Comparison of ENCODE assay signal across 1 cellular context in the genomic region with DNA sequence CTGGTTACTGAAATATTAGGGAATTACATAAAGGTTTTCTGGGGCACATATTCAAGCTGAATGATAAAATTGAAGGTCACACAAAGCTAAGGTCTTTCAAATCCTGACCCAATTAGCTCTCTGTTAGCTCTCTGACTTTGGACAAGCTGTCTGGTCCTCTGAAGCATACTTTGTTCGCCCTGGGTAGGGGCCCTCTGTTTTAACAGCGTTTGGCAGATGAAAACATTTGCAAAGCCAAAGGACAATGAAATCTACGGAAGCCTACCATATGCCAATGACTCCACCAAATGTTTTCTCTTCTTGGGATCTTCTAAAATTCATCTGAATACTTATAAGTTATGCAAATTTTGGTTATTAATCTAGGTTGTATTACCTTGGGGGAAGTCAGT.
TF ChIP-seq lines count a peak whose summit lies in the region.

No MANE protein-coding gene starts in this region.

TF ChIP-seq in HCT116, 20 proteins besides CTCF, POLR2A, EP300 and RAD21 (continued from another document):
- TF ChIP-seq, protein P1, sequence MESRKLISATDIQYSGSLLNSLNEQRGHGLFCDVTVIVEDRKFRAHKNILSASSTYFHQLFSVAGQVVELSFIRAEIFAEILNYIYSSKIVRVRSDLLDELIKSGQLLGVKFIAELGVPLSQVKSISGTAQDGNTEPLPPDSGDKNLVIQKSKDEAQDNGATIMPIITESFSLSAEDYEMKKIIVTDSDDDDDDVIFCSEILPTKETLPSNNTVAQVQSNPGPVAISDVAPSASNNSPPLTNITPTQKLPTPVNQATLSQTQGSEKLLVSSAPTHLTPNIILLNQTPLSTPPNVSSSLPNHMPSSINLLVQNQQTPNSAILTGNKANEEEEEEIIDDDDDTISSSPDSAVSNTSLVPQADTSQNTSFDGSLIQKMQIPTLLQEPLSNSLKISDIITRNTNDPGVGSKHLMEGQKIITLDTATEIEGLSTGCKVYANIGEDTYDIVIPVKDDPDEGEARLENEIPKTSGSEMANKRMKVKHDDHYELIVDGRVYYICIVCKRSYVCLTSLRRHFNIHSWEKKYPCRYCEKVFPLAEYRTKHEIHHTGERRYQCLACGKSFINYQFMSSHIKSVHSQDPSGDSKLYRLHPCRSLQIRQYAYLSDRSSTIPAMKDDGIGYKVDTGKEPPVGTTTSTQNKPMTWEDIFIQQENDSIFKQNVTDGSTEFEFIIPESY (IDR thresholded peaks at IDR 0.05; ENCODE audit: extremely low read depth, insufficient replicate concordance, low read length), result no peak
- TF ChIP-seq SP1 (IDR thresholded peaks at IDR 0.05; ENCODE audit: low read depth) (no peak), YY1 (IDR thresholded peaks at IDR 0.05; ENCODE audit: extremely low read depth, insufficient replicate concordance, low read depth, low read length) (no peak), EZH2phosphoT487 (IDR thresholded peaks at IDR 0.05; ENCODE audit: borderline replicate concordance) (no peak), CEBPB (IDR thresholded peaks at IDR 0.05; ENCODE audit: low read depth) (no peak), SRF (IDR thresholded peaks at IDR 0.05; ENCODE audit: low read depth) (no peak)
